19 cellular contexts compared by ENCODE assay signal in genomic region chr12:26643532-26644315, GRCh38.
DNase-seq lines count a peak whose midpoint lies in the region; ATAC-seq, FAIRE-seq and TF ChIP-seq lines count a peak whose summit lies in the region.
"Had no signal": no experiment of that assay in that cellular context is flagged by ENCODE, and none has a peak within 500 bp of the region (broad histone marks: within the 10 kb centered on the region; RNA-seq: fewer than 3 reads in every experiment).

No MANE protein-coding gene starts in this region.

- TF ChIP-seq POLR2A in HepG2 (IDR thresholded peaks at IDR 0.05; ENCODE audit: insufficient read depth in 1 of 2, low read depth in 2 of 2, low read length in 2 of 2) = no peak
- TF ChIP-seq POLR2A in right lobe of liver (IDR thresholded peaks at IDR 0.05) = no peak
- no peak for TF ChIP-seq POLR2A in esophagus muscularis mucosa (IDR thresholded peaks at IDR 0.05; ENCODE audit: low read depth)
- no peak for TF ChIP-seq POLR2A in transverse colon (IDR thresholded peaks at IDR 0.05)

- H4K91ac ChIP-seq in mesenchymal stem cell (ENCODE audit: low read length) = peak overlapping the region; percentile 85

- DNase-seq in HepG2 (ENCODE audit: low spot score) = no peak
- no peak for DNase-seq in right lobe of liver
- no peak for DNase-seq in esophagus muscularis mucosa (ENCODE audit: extremely low spot score)
- no peak for DNase-seq in mesenchymal stem cell
- no peak for DNase-seq in transverse colon
- DNase-seq in effector CD4-positive, alpha-beta T cell = no peak
- DNase-seq in activated CD4-positive, CD25-positive, alpha-beta regulatory T cell (lab: John Stamatoyannopoulos, UW) = no peak
- DNase-seq: DMS153, EL, NCI-H1092 treated with DMSO at 0.1 percent for 48 hours, NCI-H1930, NCI-H2171, Peyer's patch, SHP77 had no signal

- in situ Hi-C loops in HepG2 (cut with HindIII; ENCODE audit: extremely low pct_ligation_motif_present, low pct_unique_long_range_greater_than_20kb) = no loop called here
- in situ Hi-C loops in transverse colon (cut with MboI; ENCODE audit: low pct_ligation_motif_present in 1 of 4, low pct_unique_long_range_greater_than_20kb in 1 of 4, low sequenced_read_pairs in 3 of 4) = loop anchor here in 3 of 4 donors (10.0 to 25.0 kb wide), 4 partner anchors 531 to 1206 kb away; no protein-coding TSS in a partner anchor

- peak overlapping the region in 1 of 2 experiments; percentile 73 for H3K4ac ChIP-seq in mesenchymal stem cell (ENCODE audit: low read depth in 1 of 2, low read length in 2 of 2)

- no peak overlapping the region for H3K27ac ChIP-seq in HepG2 (ENCODE audit: extremely low read length, insufficient read depth, low read length)
- no peak overlapping the region for H3K27ac ChIP-seq in right lobe of liver
- H3K27ac ChIP-seq in esophagus muscularis mucosa (replicated peaks in 1 of 4) = peak overlapping the region; percentile 40 to 63 (median 56)
- H3K27ac ChIP-seq in mesenchymal stem cell (ENCODE audit: low read length, poor library complexity, severe bottlenecking) = no peak overlapping the region
- peak overlapping the region; percentile 46 to 65 (median 51) for H3K27ac ChIP-seq in transverse colon
- H3K27ac ChIP-seq: BLaER1 treated with 17β-estradiol and CSF1 and Interleukin-3, amounts not matched to agents 10 nM and 100 nM; KMS-11 had no signal

- H2AK5ac ChIP-seq in mesenchymal stem cell (ENCODE audit: low read length, severe bottlenecking) = peak overlapping the region; percentile 98

- WGBS in HepG2 (ENCODE audit: low lambda C conversion rate) = 96% methylated on average over 3 of the region's 4 CpGs
- 51% methylated on average over 2 of the region's 4 CpGs for WGBS in right lobe of liver (ENCODE audit: insufficient coverage, low coverage, low lambda C conversion rate, missing lambda C conversion rate)
- WGBS in esophagus muscularis mucosa = 62% methylated on average over 4 of the region's 4 CpGs
- WGBS in mesenchymal stem cell = 91% methylated on average over 4 of the region's 4 CpGs
- 49 to 74% methylated on average over 2 to 4 of the region's 4 CpGs for WGBS in transverse colon (ENCODE audit: low coverage in 1 of 2), 2 donors

- H3K23ac ChIP-seq in mesenchymal stem cell (ENCODE audit: low read length in 2 of 2) = no peak overlapping the region

- H3K4me3 ChIP-seq in HepG2 (replicated peaks in 1 of 3; ENCODE audit: insufficient read depth in 1 of 3, low read depth in 2 of 3, low read length in 3 of 3) (no peak overlapping the region), right lobe of liver (no peak overlapping the region), esophagus muscularis mucosa (no peak overlapping the region), mesenchymal stem cell (ENCODE audit: insufficient read depth in 1 of 2, low read depth in 1 of 2, low read length in 2 of 2) (no peak overlapping the region), transverse colon (no peak overlapping the region)
- H3K4me3 ChIP-seq: BLaER1 treated with 17β-estradiol and CSF1 and Interleukin-3, amounts not matched to agents 10 nM and 100 nM; Peyer's patch had no signal

- no TSS peak for BruUV-seq in HepG2 (replicated peaks; lab: Mats Ljungman, UMichigan)

- H3K27me3 ChIP-seq in HepG2 (ENCODE audit: control insufficient read depth in 1 of 2, insufficient read depth in 2 of 2, low read length in 2 of 2) (no peaks in the 10 kb centered on the region), right lobe of liver (no peaks in the 10 kb centered on the region), esophagus muscularis mucosa (no peaks in the 10 kb centered on the region), mesenchymal stem cell (ENCODE audit: control insufficient read depth in 1 of 2, insufficient read depth in 1 of 2, low read length in 2 of 2) (no peaks in the 10 kb centered on the region), transverse colon (no peaks in the 10 kb centered on the region)
- H3K27me3 ChIP-seq: BLaER1 treated with 17β-estradiol and CSF1 and Interleukin-3, amounts not matched to agents 10 nM and 100 nM; Peyer's patch had no signal

- no peak for TF ChIP-seq RAD21 in HepG2 (CRISPR knock-in tag; IDR thresholded peaks at IDR 0.05)

- H2AFZ ChIP-seq in HepG2 (ENCODE audit: low read length) = no peak overlapping the region
- no peak overlapping the region for H2AFZ ChIP-seq in mesenchymal stem cell (ENCODE audit: low read depth, low read length)

- no peak for FAIRE-seq in HepG2 (lab: Jason Lieb, UNC)
- FAIRE-seq: HTR-8/SVneo had no signal

- ATAC-seq in HepG2 (peak; percentile 42; the same call in 2 of the 3 replicates), right lobe of liver (no peak), HG03280 (IDR thresholded peaks at IDR 0.05; ENCODE audit: unreplicated experiment) (no peak)
- ATAC-seq: HCT116 had no signal

- H4K8ac ChIP-seq in mesenchymal stem cell (ENCODE audit: low read length) = peak overlapping the region; percentile 69

- no peaks in the 10 kb centered on the region for H3K79me2 ChIP-seq in HepG2 (ENCODE audit: insufficient read depth, low read length)

- H3K36me3 ChIP-seq in HepG2 (replicated peaks in 1 of 2; ENCODE audit: control insufficient read depth in 1 of 2, insufficient read depth in 2 of 2, low read length in 2 of 2) (peaks cover 10 to 41% of the 10 kb centered on the region in 2 experiments), right lobe of liver (peaks cover 0 to 9% (median 2%) of the 10 kb centered on the region in 4 donors), esophagus muscularis mucosa (no peaks in the 10 kb centered on the region), mesenchymal stem cell (ENCODE audit: control insufficient read depth in 1 of 2, insufficient read depth in 2 of 2, low read depth in 1 of 2, low read length in 2 of 2) (peaks cover 0 to 4% of the 10 kb centered on the region in 2 experiments), transverse colon (no peaks in the 10 kb centered on the region)
- H3K36me3 ChIP-seq: Peyer's patch had no signal

- peaks cover 4% of the 10 kb centered on the region for H3K4me1 ChIP-seq in HepG2 (ENCODE audit: insufficient read depth, low read length)
- peaks cover 0 to 8% (median 2%) of the 10 kb centered on the region in 4 donors for H3K4me1 ChIP-seq in right lobe of liver
- H3K4me1 ChIP-seq in esophagus muscularis mucosa = peaks cover 0 to 70% (median 51%) of the 10 kb centered on the region in 4 donors
- peaks cover 12% of the 10 kb centered on the region for H3K4me1 ChIP-seq in mesenchymal stem cell (ENCODE audit: control insufficient read depth, insufficient read depth, low read depth, low read length)
- H3K4me1 ChIP-seq in transverse colon = peaks cover 0 to 5% (median 2%) of the 10 kb centered on the region in 4 donors
- H3K4me1 ChIP-seq: BLaER1 treated with 17β-estradiol and CSF1 and Interleukin-3, amounts not matched to agents 10 nM and 100 nM; Peyer's patch had no signal

- peak overlapping the region; percentile 66 for H2BK5ac ChIP-seq in mesenchymal stem cell (ENCODE audit: low read depth, low read length, poor library complexity, severe bottlenecking)

- H3K79me1 ChIP-seq in mesenchymal stem cell (replicated peaks; ENCODE audit: low read length, poor library complexity, severe bottlenecking) = peaks cover 6% of the 10 kb centered on the region

- H3K4me2 ChIP-seq in HepG2 (ENCODE audit: low read depth, low read length) (no peak overlapping the region), mesenchymal stem cell (ENCODE audit: low read length, poor library complexity, severe bottlenecking) (no peak overlapping the region)
- H3K4me2 ChIP-seq: BLaER1 treated with 17β-estradiol and CSF1 and Interleukin-3, amounts not matched to agents 10 nM and 100 nM; KMS-11 had no signal

- H3K9me3 ChIP-seq in HepG2 (ENCODE audit: low read length) (no peaks in the 10 kb centered on the region), right lobe of liver (no peaks in the 10 kb centered on the region), esophagus muscularis mucosa (no peaks in the 10 kb centered on the region), mesenchymal stem cell (ENCODE audit: control insufficient read depth, low read length) (no peaks in the 10 kb centered on the region), transverse colon (no peaks in the 10 kb centered on the region)
- H3K9me3 ChIP-seq: BLaER1 treated with 17β-estradiol and CSF1 and Interleukin-3, amounts not matched to agents 10 nM and 100 nM; Peyer's patch had no signal

- H3K9ac ChIP-seq in HepG2 (ENCODE audit: insufficient read depth, low read depth, low read length) (no peak overlapping the region), mesenchymal stem cell (ENCODE audit: low read length) (no peak overlapping the region)
- H3K9ac ChIP-seq: BLaER1 treated with 17β-estradiol and CSF1 and Interleukin-3, amounts not matched to agents 10 nM and 100 nM; KMS-11 had no signal

- CTCF ChIA-PET in HepG2 (lab: Yijun Ruan, JAX; ENCODE audit: low intra/inter-chr PET ratio, low total read pairs) = no interaction called here

- intact Hi-C loops in HepG2 (cut with micrococcal nuclease; ENCODE audit: unreplicated experiment) (no loop called here), right lobe of liver (cut with DNase I) (no loop called here), esophagus muscularis mucosa (cut with DNase I) (no loop called here), transverse colon (cut with DNase I; ENCODE audit: low total_unique reads) (no loop called here)

- H3K18ac ChIP-seq in mesenchymal stem cell (ENCODE audit: low read depth in 1 of 2, low read length in 2 of 2) = peak overlapping the region in 1 of 2 experiments; percentile 66

- H2BK12ac ChIP-seq in mesenchymal stem cell (ENCODE audit: low read length in 2 of 2) = peak overlapping the region; percentile 82 to 86

- TF ChIP-seq EP300 in HepG2 (IDR thresholded peaks at IDR 0.05; ENCODE audit: low read depth in 2 of 2, low read length in 2 of 2) (no peak), HepG2 (CRISPR knock-in tag; IDR thresholded peaks at IDR 0.05; ENCODE audit: borderline replicate concordance) (no peak), esophagus muscularis mucosa (IDR thresholded peaks at IDR 0.05) (no peak), transverse colon (IDR thresholded peaks at IDR 0.05; ENCODE audit: low read depth) (no peak)

- POLR2A ChIA-PET in HepG2 (lab: Yijun Ruan, JAX) = no interaction called here

- TF ChIP-seq CTCF in HepG2 (CRISPR knock-in tag; IDR thresholded peaks at IDR 0.05) (no peak), right lobe of liver (IDR thresholded peaks at IDR 0.05) (no peak), esophagus muscularis mucosa (IDR thresholded peaks at IDR 0.05) (no peak), transverse colon (IDR thresholded peaks at IDR 0.05) (no peak)

- H2BK15ac ChIP-seq in mesenchymal stem cell (ENCODE audit: low read depth, poor library complexity, severe bottlenecking) = no peak overlapping the region

- no peaks in the 10 kb centered on the region for H4K20me1 ChIP-seq in HepG2 (ENCODE audit: insufficient read depth, low read length)
- H4K20me1 ChIP-seq: BLaER1 treated with 17β-estradiol and CSF1 and Interleukin-3, amounts not matched to agents 10 nM and 100 nM had no signal

- no peak overlapping the region for H2BK120ac ChIP-seq in mesenchymal stem cell (ENCODE audit: low read depth, low read length)

- H3K14ac ChIP-seq in mesenchymal stem cell (ENCODE audit: low read length in 2 of 2) = peak overlapping the region in 1 of 2 experiments; percentile 44

Comparison
In these comparisons a context has a peak if more than half of its experiments do, and no peak if none do; other contexts are left out.
1. H3K27ac ChIP-seq: peak in esophagus muscularis mucosa (4 of 4) and transverse colon (4 of 4); none in HepG2 (single experiment), right lobe of liver (0 of 3) and mesenchymal stem cell (single experiment).